8 cellular contexts compared by ENCODE assay signal in genomic region chr21:38807987-38808386, GRCh38. TPM values are rescaled to one million over a fixed set of nuclear protein-coding genes. Genes with fewer than 3 reads are reported as not detected.
A peak's percentile ranks its signal among the peaks of the same experiment; 100 is the strongest.
DNase-seq lines count a peak whose midpoint lies in the region; ATAC-seq and TF ChIP-seq lines count a peak whose summit lies in the region.

No MANE protein-coding gene starts in this region.

- H3K4me1 ChIP-seq in parathyroid adenoma = peaks cover 6% of the 10 kb centered on the region

- TF ChIP-seq CTCF in epithelial cell of esophagus (IDR thresholded peaks at IDR 0.05; ENCODE audit: insufficient read depth, low read depth, low read length, missing control alignments) (no peak), parathyroid adenoma (IDR thresholded peaks at IDR 0.05) (no peak), GM10266 (IDR thresholded peaks at IDR 0.05; ENCODE audit: control insufficient read depth, insufficient read depth, low read depth, missing control alignments) (no peak)

- peak overlapping the region; percentile 92 for H3K4me2 ChIP-seq in parathyroid adenoma (ENCODE audit: low read length)

- no peak overlapping the region for H3K9ac ChIP-seq in parathyroid adenoma

- peak; percentile 34 for DNase-seq in COLO668 (lab: John Stamatoyannopoulos, UW; ENCODE audit: unreplicated experiment)
- peak; percentile 60 for DNase-seq in NCI-H748 (lab: John Stamatoyannopoulos, UW; ENCODE audit: unreplicated experiment)
- DNase-seq in epithelial cell of esophagus (ENCODE audit: low read depth) = no peak
- DNase-seq in HPDE6-E6E7 (ENCODE audit: extremely low spot score) = no peak
- DNase-seq in activated naive CD4-positive, alpha-beta T cell treated with anti-CD3 and anti-CD28 coated beads, Interleukin-2, amount 50 U/mL, for 72 hours (ENCODE audit: low spot score in 2 of 2) = no peak
- DNase-seq in GM10266 (ENCODE audit: extremely low spot score) = no peak
- no peak for DNase-seq in OCI-M2 (lab: John Stamatoyannopoulos, UW; ENCODE audit: unreplicated experiment)

- peaks cover 41 to 42% of the 10 kb centered on the region in 2 donors for H3K36me3 Mint-ChIP-seq in activated naive CD4-positive, alpha-beta T cell treated with anti-CD3 and anti-CD28 coated beads, Interleukin-2, amount 50 U/mL, for 72 hours

- peaks cover 16% of the 10 kb centered on the region for H3K79me2 ChIP-seq in parathyroid adenoma

- H3K27ac Mint-ChIP-seq in activated naive CD4-positive, alpha-beta T cell treated with anti-CD3 and anti-CD28 coated beads, Interleukin-2, amount 50 U/mL, for 72 hours = peak overlapping the region in 1 of 2 donors; percentile 93

- no peaks in the 10 kb centered on the region for H3K36me3 ChIP-seq in parathyroid adenoma (ENCODE audit: control insufficient read depth, insufficient read depth, low read length)

- no peaks in the 10 kb centered on the region for H3K27me3 ChIP-seq in parathyroid adenoma (ENCODE audit: control insufficient read depth, insufficient read depth, low read length)

- H3K4me3 ChIP-seq in epithelial cell of esophagus (ENCODE audit: low read length) (peak overlapping the region; percentile 99), parathyroid adenoma (ENCODE audit: low read depth, low read length) (peak overlapping the region; percentile 71)

- no peaks in the 10 kb centered on the region for H3K9me3 ChIP-seq in parathyroid adenoma (ENCODE audit: control insufficient read depth, low read length)

- no peak for ATAC-seq in activated naive CD4-positive, alpha-beta T cell treated with anti-CD3 and anti-CD28 coated beads, Interleukin-2, amount 50 U/mL, for 72 hours

- no peaks in the 10 kb centered on the region for H3K9me3 Mint-ChIP-seq in activated naive CD4-positive, alpha-beta T cell treated with anti-CD3 and anti-CD28 coated beads, Interleukin-2, amount 50 U/mL, for 72 hours

- no peak overlapping the region for H2AFZ ChIP-seq in parathyroid adenoma

- H3K27ac ChIP-seq in parathyroid adenoma = peak overlapping the region; percentile 88

RNA-seq across cellular contexts. Expression of gene ETS2, which starts 2.3 kb away (rescaled TPM):
- total RNA-seq in activated naive CD4-positive, alpha-beta T cell treated with anti-CD3 and anti-CD28 coated beads, Interleukin-2, amount 50 U/mL, for 72 hours = 10 to 100 TPM; 35.8 to 48.3 TPM

Comparison
In these comparisons a context has a peak if more than half of its experiments do, and no peak if none do; other contexts are left out.
1. DNase-seq: peak in COLO668 (single experiment) and NCI-H748 (single experiment); none in epithelial cell of esophagus (single experiment), HPDE6-E6E7 (single experiment), activated naive CD4-positive, alpha-beta T cell treated with anti-CD3 and anti-CD28 coated beads, Interleukin-2, amount 50 U/mL, for 72 hours (0 of 2), GM10266 (single experiment) and OCI-M2 (single experiment).